Comparison of ENCODE assay signal across 12 cellular contexts in the genomic region with DNA sequence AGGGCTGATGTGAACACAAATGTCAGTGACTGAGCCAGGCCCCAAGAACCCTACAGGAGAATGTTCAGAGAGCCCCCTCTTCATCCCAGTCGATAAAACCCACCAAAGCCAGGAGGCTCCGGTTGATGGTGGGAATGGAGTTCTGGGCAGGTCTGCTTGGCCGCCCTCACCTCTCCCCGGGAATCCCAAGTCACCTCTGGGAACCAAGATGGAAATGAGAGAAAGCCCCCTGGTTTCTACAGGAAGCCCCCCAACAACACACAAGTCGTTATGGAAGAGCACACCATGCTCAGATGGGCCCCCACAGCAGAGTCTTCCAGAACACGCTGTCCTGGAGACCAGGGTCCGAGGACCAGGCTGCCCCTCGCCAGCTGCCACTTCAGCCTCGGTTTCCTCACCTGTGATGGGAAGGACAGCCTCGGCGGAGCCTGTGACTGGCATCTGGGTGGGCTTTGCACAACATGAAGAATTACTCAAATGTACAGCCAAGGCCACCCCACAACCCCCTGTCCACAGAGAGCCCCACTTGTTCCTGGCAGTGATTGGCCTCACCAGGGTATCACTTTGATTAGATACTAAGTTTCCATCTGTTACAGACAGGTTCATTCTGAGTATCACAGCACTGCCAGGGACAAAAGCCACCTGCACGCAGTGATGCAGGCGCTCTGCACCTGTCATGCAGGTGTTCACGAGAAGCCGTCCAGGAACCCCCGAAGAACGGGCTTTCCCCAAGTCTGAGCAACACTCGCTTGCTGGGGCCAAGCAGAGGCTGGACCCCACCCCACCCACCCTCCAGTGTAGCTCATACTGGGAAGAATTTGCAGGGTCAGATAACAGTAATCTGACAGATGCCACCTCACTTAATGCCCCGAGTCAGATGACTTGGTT. TPM values are rescaled to one million over a fixed set of nuclear protein-coding genes. Genes with fewer than 3 reads are reported as not detected.
A peak's percentile ranks its signal among the peaks of the same experiment; 100 is the strongest.
DNase-seq lines count a peak whose midpoint lies in the region; FAIRE-seq and TF ChIP-seq lines count a peak whose summit lies in the region.
"Had no signal": no experiment of that assay in that cellular context is flagged by ENCODE, and none has a peak within 500 bp of the region (broad histone marks: within the 10 kb centered on the region; RNA-seq: fewer than 3 reads in every experiment).

No MANE protein-coding gene starts in this region.

- peak; percentile 70 for DNase-seq in DMS53 (lab: John Stamatoyannopoulos, UW)
- peak; percentile 73 for DNase-seq in MM.1S
- no peak for DNase-seq in keratinocyte (ENCODE audit: low read depth, low spot score)
- DNase-seq in HuH-7.5 (ENCODE audit: low spot score) = no peak
- no peak for DNase-seq in NCI-H524 treated with DMSO at 0.1 percent for 48 hours (lab: John Stamatoyannopoulos, UW)
- DNase-seq in SHP77 (lab: John Stamatoyannopoulos, UW) = no peak
- DNase-seq in HT-29 (ENCODE audit: low spot score) = no peak

- peak overlapping the region; percentile 50 to 86 (median 78) for H3K27ac ChIP-seq in BLaER1 treated with 17β-estradiol and CSF1 and Interleukin-3, amounts not matched to agents 10 nM and 100 nM
- H3K27ac ChIP-seq in MM.1S (ENCODE audit: low read length) = peak overlapping the region; percentile 61
- H3K27ac ChIP-seq in keratinocyte (ENCODE audit: control insufficient read depth, insufficient read depth, low read length) = no peak overlapping the region
- H3K27ac ChIP-seq: hepatocyte, left ventricle myocardium inferior, PC-9 had no signal

- H2AFZ ChIP-seq in MM.1S (ENCODE audit: low read length) (no peak overlapping the region), keratinocyte (ENCODE audit: control insufficient read depth, low read length) (no peak overlapping the region)
- H2AFZ ChIP-seq: hepatocyte, PC-9 had no signal

- H3K79me2 ChIP-seq in MM.1S (ENCODE audit: low read length) (no peaks in the 10 kb centered on the region), keratinocyte (ENCODE audit: control insufficient read depth, insufficient read depth, low read length) (no peaks in the 10 kb centered on the region)
- H3K79me2 ChIP-seq: hepatocyte had no signal

- no peak for FAIRE-seq in keratinocyte (lab: Jason Lieb, UNC)

- H3K36me3 ChIP-seq in BLaER1 treated with 17β-estradiol and CSF1 and Interleukin-3, amounts not matched to agents 10 nM and 100 nM = peaks cover 83 to 92% (median 86%) of the 10 kb centered on the region in 11 experiments
- H3K36me3 ChIP-seq in MM.1S (replicated peaks; ENCODE audit: insufficient read depth, low read length) (no peaks in the 10 kb centered on the region), keratinocyte (ENCODE audit: control insufficient read depth in 2 of 2, extremely low read depth in 1 of 2, insufficient read depth in 2 of 2, low read length in 2 of 2) (peaks cover 50 to 52% of the 10 kb centered on the region in 2 experiments)

- no peaks in the 10 kb centered on the region for H3K9me3 ChIP-seq in BLaER1 treated with 17β-estradiol and CSF1 and Interleukin-3, amounts not matched to agents 10 nM and 100 nM (replicated peaks in 1 of 11)
- H3K9me3 ChIP-seq in MM.1S (replicated peaks; ENCODE audit: insufficient read depth, low read length) = no peaks in the 10 kb centered on the region
- H3K9me3 ChIP-seq in keratinocyte (ENCODE audit: control insufficient read depth, low read depth, low read length) = no peaks in the 10 kb centered on the region
- H3K9me3 ChIP-seq: left ventricle myocardium inferior had no signal

- H3K9ac ChIP-seq in BLaER1 treated with 17β-estradiol and CSF1 and Interleukin-3, amounts not matched to agents 10 nM and 100 nM = peak overlapping the region; percentile 59 to 75 (median 67)
- H3K9ac ChIP-seq in MM.1S (ENCODE audit: low read length) (no peak overlapping the region), keratinocyte (ENCODE audit: control insufficient read depth, extremely low read depth, insufficient read depth, low read length) (no peak overlapping the region)

- TF ChIP-seq CTCF in MM.1S (IDR thresholded peaks at IDR 0.05; ENCODE audit: low read length) (no peak), keratinocyte (optimal IDR thresholded peaks at IDR 0.05 in 1 of 3, IDR thresholded peaks at IDR 0.05 in 1 of 3, conservative IDR thresholded peaks at IDR 0.05 in 1 of 3; ENCODE audit: extremely low read depth in 1 of 3, insufficient read depth in 2 of 3, low read length in 3 of 3) (no peak)

- H4K20me1 ChIP-seq in BLaER1 treated with 17β-estradiol and CSF1 and Interleukin-3, amounts not matched to agents 10 nM and 100 nM = peaks cover 0 to 58% (median 41%) of the 10 kb centered on the region in 11 experiments; a peak in 17 of 22 replicates
- H4K20me1 ChIP-seq in MM.1S (ENCODE audit: insufficient read depth, low read length) (no peaks in the 10 kb centered on the region), keratinocyte (ENCODE audit: control insufficient read depth, extremely low read depth, insufficient read depth, low read length) (no peaks in the 10 kb centered on the region)

- H3K9me2 ChIP-seq in MM.1S (replicated peaks; ENCODE audit: insufficient read depth, low read length) = no peaks in the 10 kb centered on the region

- H3K27me3 ChIP-seq in BLaER1 treated with 17β-estradiol and CSF1 and Interleukin-3, amounts not matched to agents 10 nM and 100 nM = no peaks in the 10 kb centered on the region
- H3K27me3 ChIP-seq in MM.1S (replicated peaks; ENCODE audit: insufficient read depth, low read length) = no peaks in the 10 kb centered on the region
- H3K27me3 ChIP-seq in keratinocyte (ENCODE audit: control insufficient read depth, extremely low read depth, insufficient read depth, low read length) = no peaks in the 10 kb centered on the region
- H3K27me3 ChIP-seq: dorsolateral prefrontal cortex, hepatocyte had no signal

- H3K9me1 ChIP-seq in keratinocyte (ENCODE audit: control insufficient read depth, extremely low read depth, insufficient read depth, low read length) = peaks cover 2% of the 10 kb centered on the region

- dilution Hi-C loops in keratinocyte (cut with MboI; ENCODE audit: extremely low pct_ligation_motif_present, low sequenced_read_pairs) = no loop called here

- peak overlapping the region in 4 of 10 experiments; percentile 9 to 51 (median 32); a peak in 5 of 20 replicates for H3K4me3 ChIP-seq in BLaER1 treated with 17β-estradiol and CSF1 and Interleukin-3, amounts not matched to agents 10 nM and 100 nM
- H3K4me3 ChIP-seq in MM.1S (ENCODE audit: low read length) = no peak overlapping the region
- no peak overlapping the region for H3K4me3 ChIP-seq in keratinocyte (ENCODE audit: control insufficient read depth in 2 of 3, extremely low read depth in 1 of 3, insufficient read depth in 2 of 3, low read depth in 1 of 3, low read length in 3 of 3)
- H3K4me3 ChIP-seq: hepatocyte, left ventricle myocardium inferior, PC-9 had no signal

- H3K4me1 ChIP-seq in BLaER1 treated with 17β-estradiol and CSF1 and Interleukin-3, amounts not matched to agents 10 nM and 100 nM = peaks cover 80 to 96% (median 87%) of the 10 kb centered on the region in 10 experiments
- H3K4me1 ChIP-seq in MM.1S (ENCODE audit: low read length) = peaks cover 31% of the 10 kb centered on the region
- peaks cover 29% of the 10 kb centered on the region for H3K4me1 ChIP-seq in keratinocyte (ENCODE audit: control insufficient read depth, extremely low read depth, insufficient read depth, low read length)

- H3F3A ChIP-seq in MM.1S (ENCODE audit: insufficient read depth, low read length) = peaks cover 20% of the 10 kb centered on the region

- peak overlapping the region; percentile 44 to 100 (median 87) for H3K4me2 ChIP-seq in BLaER1 treated with 17β-estradiol and CSF1 and Interleukin-3, amounts not matched to agents 10 nM and 100 nM
- H3K4me2 ChIP-seq in MM.1S (ENCODE audit: low read depth, low read length) (0 out of 2 replicates have a peak overlapping the region, but pooled peaks have one; percentile 14), keratinocyte (ENCODE audit: control insufficient read depth, extremely low read depth, insufficient read depth, low read depth, low read length) (peak overlapping the region; percentile 20)
- H3K4me2 ChIP-seq: PC-9 had no signal

RNA-seq across cellular contexts. Expression of gene MKI67, which starts 57.6 kb away (rescaled TPM):
- 0.95 to 12.2 TPM (median 10.4 TPM) in 3 replicates for polyA plus RNA-seq in keratinocyte
- polyA plus RNA-seq in keratinocyte (2011; ENCODE audit: low read depth) = 0.26 TPM
- polyA plus RNA-seq in keratinocyte (2011; cell fraction: cytosol; rRNA removed) = 2.1 and 2.9 TPM in 2 replicates
- polyA plus RNA-seq in keratinocyte (2011; cell fraction: nucleus; rRNA removed) = 5.8 and 7.6 TPM in 2 replicates
- 0.08 and 17.2 TPM in 2 replicates for polyA plus RNA-seq in keratinocyte (2012; ENCODE audit: low replicate concordance)
- 1.1 to 19.1 TPM (median 11.9 TPM) in 3 replicates for polyA minus RNA-seq in keratinocyte
- 2.9 TPM for polyA minus RNA-seq in keratinocyte (2011; cell fraction: cytosol; rRNA and poly(A)+ RNA removed)
- polyA minus RNA-seq in keratinocyte (2011; cell fraction: nucleus; rRNA and poly(A)+ RNA removed) = 3.5 and 6.3 TPM in 2 replicates
- 49.8 and 66.9 TPM in 2 replicates for total RNA-seq in HT-29 (2014; rRNA removed; shearing (Covaris generic))

Comparison
In these comparisons a context has a peak if more than half of its experiments do, and no peak if none do; other contexts are left out.
1. H3K4me2 ChIP-seq: peak in every context shown above with its lines; median percentile 87 in BLaER1 treated with 17β-estradiol and CSF1 and Interleukin-3, amounts not matched to agents 10 nM and 100 nM; 20 in keratinocyte; 14 in MM.1S.
2. H3K9ac ChIP-seq: peak in BLaER1 treated with 17β-estradiol and CSF1 and Interleukin-3, amounts not matched to agents 10 nM and 100 nM (11 of 11); none in MM.1S (single experiment) and keratinocyte (single experiment).
3. DNase-seq: peak in DMS53 (single experiment) and MM.1S (single experiment); none in keratinocyte (single experiment), HuH-7.5 (single experiment), NCI-H524 treated with DMSO at 0.1 percent for 48 hours (single experiment), SHP77 (0 of 2) and HT-29 (single experiment).